Comparison of ENCODE assay signal across 26 cellular contexts in genomic region chr7:24039991-24040390, GRCh38.
"Had no signal": no experiment of that assay in that cellular context is flagged by ENCODE, and none has a peak within 500 bp of the region (broad histone marks: within the 10 kb centered on the region; RNA-seq: fewer than 3 reads in every experiment).

No MANE protein-coding gene starts in this region.

- H3K4me3 ChIP-seq: ascending aorta, body of pancreas, PC-9 had no signal

- DNase-seq: activated CD4-positive, alpha-beta memory T cell treated with anti-CD3 and anti-CD28 coated beads for 36 hours; activated CD4-positive, alpha-beta T cell treated with anti-CD3 and anti-CD28 coated beads, Interleukin-2, amount 10 ng/mL, durations not matched to agents 7 days and 5 days; activated CD4-positive, CD25-positive, alpha-beta regulatory T cell; activated CD8-positive, alpha-beta memory T cell treated with anti-CD3 and anti-CD28 coated beads for 24 hours; activated effector memory CD4-positive, alpha-beta T cell treated with anti-CD3 and anti-CD28 coated beads, Interleukin-2, amount 50 U/mL, for 16 hours; activated naive CD4-positive, alpha-beta T cell treated with Interleukin-2 at 50 U/mL for 16 hours; activated naive CD8-positive, alpha-beta T cell treated with anti-CD3 and anti-CD28 coated beads, Interleukin-2, amount 50 U/mL, for 24 hours; activated T-cell treated with anti-CD3 and anti-CD28 coated beads, Interleukin-2, amount 50 U/mL, for 4 hours; amniotic stem cell; body of pancreas; central memory CD4-positive, alpha-beta T cell; KBM-7; NCI-H1092; NCI-H2029; NCI-H2107; NCI-H446 treated with DMSO at 0.1 percent for 48 hours; NCI-H524 treated with DMSO at 0.1 percent for 48 hours; PC-9; SHP77 treated with DMSO at 0.1 percent for 48 hours; T-cell; T-helper 2 cell; T1000 had no signal

- H2AFZ ChIP-seq: PC-9 had no signal

- H3K4me1 ChIP-seq: ascending aorta, body of pancreas had no signal

- H3K9me3 ChIP-seq: ascending aorta had no signal

- FAIRE-seq: bronchial epithelial cell, TTC549 had no signal

- H3K4me2 ChIP-seq: PC-9 had no signal

- H3K27me3 ChIP-seq: ascending aorta, body of pancreas had no signal

- ATAC-seq: activated naive CD4-positive, alpha-beta T cell treated with anti-CD3 and anti-CD28 coated beads, Interleukin-2, amount 50 U/mL, for 72 hours; activated naive CD8-positive, alpha-beta T cell treated with anti-CD3 and anti-CD28 coated beads, Interleukin-2, amount 50 U/mL, for 24 hours; activated T-cell treated with anti-CD3 and anti-CD28 coated beads, Interleukin-2, amount 50 U/mL, for 4 hours; body of pancreas; T-cell had no signal

- H3K36me3 ChIP-seq: ascending aorta had no signal

- H3K27ac ChIP-seq: ascending aorta, body of pancreas, PC-9 had no signal
